Comparison of ENCODE assay signal across 8 cellular contexts in the genomic region with DNA sequence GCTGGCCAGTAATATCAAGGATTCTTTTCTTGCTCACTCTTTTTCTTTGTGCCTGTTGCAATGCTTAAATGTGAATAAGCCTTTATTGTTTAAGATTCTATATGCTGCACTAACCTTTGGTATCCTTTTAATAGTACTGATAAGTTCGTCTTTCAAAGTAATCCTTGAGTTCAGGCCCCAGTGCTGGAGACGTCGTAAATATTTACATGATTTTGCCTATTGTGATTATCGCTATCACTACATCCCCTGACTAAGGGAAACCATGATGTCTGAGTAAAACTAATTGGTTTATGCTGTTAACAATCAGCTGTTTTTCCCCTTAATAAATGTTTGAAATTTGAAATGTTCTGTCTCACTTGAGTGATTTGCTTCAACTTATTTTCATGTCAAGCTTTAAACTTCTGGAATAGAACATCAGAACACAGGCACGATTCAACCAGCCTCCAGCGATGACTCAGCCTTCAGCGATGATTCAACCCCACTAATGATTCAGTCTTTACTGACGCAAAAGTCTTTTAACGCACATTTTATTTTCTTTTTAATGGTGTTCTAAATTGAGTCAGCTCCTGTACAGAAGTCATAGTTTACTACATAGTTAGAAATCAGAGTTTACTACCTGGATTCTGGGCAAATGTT. TPM values are rescaled to one million over a fixed set of nuclear protein-coding genes. Genes with fewer than 3 reads are reported as not detected.
A peak's percentile ranks its signal among the peaks of the same experiment; 100 is the strongest.
DNase-seq lines count a peak whose midpoint lies in the region; ATAC-seq and TF ChIP-seq lines count a peak whose summit lies in the region.

No MANE protein-coding gene starts in this region.

- peak overlapping the region; percentile 87 for H3K27ac Mint-ChIP-seq in activated T-helper 2 cell treated with anti-CD3 and anti-CD28 coated beads, Interferon-gamma antibody, Interleukin-2, Interleukin-4, amounts not matched to agents 10 μg/mL and 5 μg/mL and 100 μg/mL, durations not matched to agents 14 hours and 24 hours and 36 hours

- no peak for TF ChIP-seq POLR2A in gastroesophageal sphincter (IDR thresholded peaks at IDR 0.05)

- intact Hi-C loops in activated T-helper 2 cell treated with anti-CD3 and anti-CD28 coated beads, Interferon-gamma antibody, Interleukin-2, Interleukin-4, amounts not matched to agents 10 μg/mL and 5 μg/mL and 100 μg/mL, durations not matched to agents 14 hours and 24 hours and 36 hours (cut with micrococcal nuclease): loop anchor here (1.0 to 10.0 kb wide), 3 partner anchors 20 to 1983 kb away; a partner anchor contains a TSS
- intact Hi-C loops in heart right ventricle (cut with DNase I): no loop called here

- H3K4me1 ChIP-seq in BE2C: peaks cover 18% of the 10 kb centered on the region
- peaks cover 0 to 54% (median 6%) of the 10 kb centered on the region in 3 donors for H3K4me1 ChIP-seq in gastroesophageal sphincter
- H3K4me1 ChIP-seq in heart right ventricle: peaks cover 0 to 50% (median 12%) of the 10 kb centered on the region in 9 donors

- WGBS in gastroesophageal sphincter (ENCODE audit: low coverage in 1 of 2), 2 donors: 29 to 49% methylated on average over 8 to 9 of the region's 9 CpGs
- 75 to 79% methylated on average over 9 of the region's 9 CpGs for WGBS in heart right ventricle, 2 donors

- H3K36me3 Mint-ChIP-seq in activated T-helper 2 cell treated with anti-CD3 and anti-CD28 coated beads, Interferon-gamma antibody, Interleukin-2, Interleukin-4, amounts not matched to agents 10 μg/mL and 5 μg/mL and 100 μg/mL, durations not matched to agents 14 hours and 24 hours and 36 hours (ENCODE audit: low read depth): peaks cover 55% of the 10 kb centered on the region

- H3K27me3 ChIP-seq in BE2C: no peaks in the 10 kb centered on the region
- no peaks in the 10 kb centered on the region for H3K27me3 ChIP-seq in gastroesophageal sphincter
- H3K27me3 ChIP-seq in heart right ventricle: no peaks in the 10 kb centered on the region

- ATAC-seq in gastroesophageal sphincter (peak; percentile 43), heart right ventricle (no peak), HG02885 (IDR thresholded peaks at IDR 0.05; ENCODE audit: poor library complexity, unreplicated experiment) (no peak)

- H3K36me3 ChIP-seq in BE2C (no peaks in the 10 kb centered on the region), gastroesophageal sphincter (peaks cover 0 to 21% of the 10 kb centered on the region in 2 donors), heart right ventricle (peaks cover 0 to 41% (median 5%) of the 10 kb centered on the region in 9 donors)

- H3K4me3 ChIP-seq in BE2C (ENCODE audit: low read depth, low read length) (peak overlapping the region; percentile 23), gastroesophageal sphincter (no peak overlapping the region), heart right ventricle (no peak overlapping the region)

- TF ChIP-seq CTCF in BE2C (IDR thresholded peaks at IDR 0.05; ENCODE audit: low read depth, low read length) (no peak), gastroesophageal sphincter (IDR thresholded peaks at IDR 0.05) (no peak), heart right ventricle (IDR thresholded peaks at IDR 0.05) (no peak)

- peak; percentile 39 for DNase-seq in BE2C
- DNase-seq in NCI-H446 (lab: John Stamatoyannopoulos, UW): peak; percentile 19 to 40
- DNase-seq in activated T-helper 2 cell treated with anti-CD3 and anti-CD28 coated beads, Interferon-gamma antibody, Interleukin-2, Interleukin-4, amounts not matched to agents 10 μg/mL and 5 μg/mL and 100 μg/mL, durations not matched to agents 14 hours and 24 hours and 36 hours (ENCODE audit: low spot score): no peak
- DNase-seq in stimulated activated CD4-positive, alpha-beta T cell treated with anti-CD3 and anti-CD28 coated beads, Interleukin-1b, Interleukin-23, amount 100 ng/mL, for 48 hours: peak; percentile 76
- DNase-seq in DMS114 treated with DMSO at 0.1 percent for 48 hours (lab: John Stamatoyannopoulos, UW; ENCODE audit: unreplicated experiment): no peak
- DNase-seq in heart right ventricle: no peak

- peak overlapping the region; percentile 66 for H3K4me3 Mint-ChIP-seq in activated T-helper 2 cell treated with anti-CD3 and anti-CD28 coated beads, Interferon-gamma antibody, Interleukin-2, Interleukin-4, amounts not matched to agents 10 μg/mL and 5 μg/mL and 100 μg/mL, durations not matched to agents 14 hours and 24 hours and 36 hours (ENCODE audit: low read depth)

- H3K27ac ChIP-seq in gastroesophageal sphincter (peak overlapping the region in 3 of 4 donors; percentile 32 to 57 (median 52)), heart right ventricle (peak overlapping the region in 1 of 10 donors; percentile 53)

- no peaks in the 10 kb centered on the region for H3K9me3 Mint-ChIP-seq in activated T-helper 2 cell treated with anti-CD3 and anti-CD28 coated beads, Interferon-gamma antibody, Interleukin-2, Interleukin-4, amounts not matched to agents 10 μg/mL and 5 μg/mL and 100 μg/mL, durations not matched to agents 14 hours and 24 hours and 36 hours

- H3K9me3 ChIP-seq in BE2C: no peaks in the 10 kb centered on the region
- no peaks in the 10 kb centered on the region for H3K9me3 ChIP-seq in gastroesophageal sphincter
- no peaks in the 10 kb centered on the region for H3K9me3 ChIP-seq in heart right ventricle

- H3K4me1 Mint-ChIP-seq in activated T-helper 2 cell treated with anti-CD3 and anti-CD28 coated beads, Interferon-gamma antibody, Interleukin-2, Interleukin-4, amounts not matched to agents 10 μg/mL and 5 μg/mL and 100 μg/mL, durations not matched to agents 14 hours and 24 hours and 36 hours (ENCODE audit: low read depth): peaks cover 51% of the 10 kb centered on the region

- H3K27me3 Mint-ChIP-seq in activated T-helper 2 cell treated with anti-CD3 and anti-CD28 coated beads, Interferon-gamma antibody, Interleukin-2, Interleukin-4, amounts not matched to agents 10 μg/mL and 5 μg/mL and 100 μg/mL, durations not matched to agents 14 hours and 24 hours and 36 hours (ENCODE audit: low read depth): no peaks in the 10 kb centered on the region

- TF ChIP-seq EP300 in gastroesophageal sphincter (IDR thresholded peaks at IDR 0.05): no peak

RNA-seq across cellular contexts. Expression of a gene that starts 3.9 kb away (rescaled TPM):
- 14.5 TPM for polyA plus RNA-seq in BE2C (2012; ENCODE audit: insufficient read depth, insufficient read length, low read depth)
- 62.7 and 63.5 TPM in 2 replicates for total RNA-seq in activated T-helper 2 cell treated with anti-CD3 and anti-CD28 coated beads, Interferon-gamma antibody, Interleukin-2, Interleukin-4, amounts not matched to agents 10 μg/mL and 5 μg/mL and 100 μg/mL, durations not matched to agents 14 hours and 24 hours and 36 hours
- total RNA-seq in gastroesophageal sphincter (10 to 100 TPM; 27.7 to 56.4 (median 49.8) TPM), heart right ventricle (10 to 100 TPM in 7 of 10 donors, 1 to 10 TPM in 3; 6.1 to 28.8 (median 14.1) TPM)
- polyA plus RNA-seq in heart right ventricle: 10 to 100 TPM in 1 of 2 donors, 1 to 10 TPM in 1; 9.3 to 25.2 TPM

RNA-seq across cellular contexts. Expression of a gene that starts 20.1 kb away (rescaled TPM):
- polyA plus RNA-seq in BE2C (2012; ENCODE audit: insufficient read depth, insufficient read length, low read depth): 36.6 TPM
- total RNA-seq in activated T-helper 2 cell treated with anti-CD3 and anti-CD28 coated beads, Interferon-gamma antibody, Interleukin-2, Interleukin-4, amounts not matched to agents 10 μg/mL and 5 μg/mL and 100 μg/mL, durations not matched to agents 14 hours and 24 hours and 36 hours: 38.3 and 39.2 TPM in 2 replicates
- total RNA-seq in gastroesophageal sphincter (10 to 100 TPM in 3 of 4 donors, 1 to 10 TPM in 1; 9.9 to 20.9 (median 18.8) TPM), heart right ventricle (10 to 100 TPM in 8 of 10 donors, 1 to 10 TPM in 2; 9.2 to 16.3 (median 11.7) TPM)
- polyA plus RNA-seq in heart right ventricle: 1 to 10 TPM; 7.3 to 8.8 TPM

Comparison
In these comparisons a context has a peak if more than half of its experiments do, and no peak if none do; other contexts are left out.
1. DNase-seq: peak in BE2C (single experiment), NCI-H446 (2 of 2) and stimulated activated CD4-positive, alpha-beta T cell treated with anti-CD3 and anti-CD28 coated beads, Interleukin-1b, Interleukin-23, amount 100 ng/mL, for 48 hours (single experiment); none in activated T-helper 2 cell treated with anti-CD3 and anti-CD28 coated beads, Interferon-gamma antibody, Interleukin-2, Interleukin-4, amounts not matched to agents 10 μg/mL and 5 μg/mL and 100 μg/mL, durations not matched to agents 14 hours and 24 hours and 36 hours (single experiment), DMS114 treated with DMSO at 0.1 percent for 48 hours (single experiment) and heart right ventricle (0 of 2).